ENCODE assay signal across 17 cellular contexts in genomic region chrX:130566028-130566683, GRCh38.
DNase-seq lines count a peak whose midpoint lies in the region; ATAC-seq, FAIRE-seq and TF ChIP-seq lines count a peak whose summit lies in the region.
"Had no signal": no experiment of that assay in that cellular context is flagged by ENCODE, and none has a peak within 500 bp of the region (broad histone marks: within the 10 kb centered on the region; RNA-seq: fewer than 3 reads in every experiment).

No MANE protein-coding gene starts in this region.

- H3K4me3 ChIP-seq in right lobe of liver, result no peak overlapping the region
- H3K4me3 ChIP-seq: GM23248 had no signal

- peak overlapping the region; percentile 38 for H3K27ac Mint-ChIP-seq in Calu3 (ENCODE audit: unreplicated experiment)
- no peak overlapping the region for H3K27ac Mint-ChIP-seq in T-helper 2 cell treated with Interferon-gamma antibody and Interleukin-4, amounts not matched to agents 5 μg/mL and 100 μg/mL, for 36 hours
- no peak overlapping the region for H3K27ac Mint-ChIP-seq in effector memory CD8-positive, alpha-beta T cell
- H3K27ac Mint-ChIP-seq: CD4-positive, CD25-positive, alpha-beta regulatory T cell had no signal

- BruUV-seq in Calu3 (replicated peaks; lab: Mats Ljungman, UMichigan), result no TSS peak

- no peaks in the 10 kb centered on the region for H3K36me3 ChIP-seq in right lobe of liver

- no peaks in the 10 kb centered on the region for H3K36me3 Mint-ChIP-seq in Calu3 (ENCODE audit: insufficient read depth, unreplicated experiment)
- no peaks in the 10 kb centered on the region for H3K36me3 Mint-ChIP-seq in T-helper 2 cell treated with Interferon-gamma antibody and Interleukin-4, amounts not matched to agents 5 μg/mL and 100 μg/mL, for 36 hours (ENCODE audit: low read depth)
- H3K36me3 Mint-ChIP-seq in effector memory CD8-positive, alpha-beta T cell (ENCODE audit: insufficient read depth), result no peaks in the 10 kb centered on the region
- H3K36me3 Mint-ChIP-seq: CD4-positive, CD25-positive, alpha-beta regulatory T cell had no signal

- H3K9me3 Mint-ChIP-seq in Calu3 (ENCODE audit: low read depth, unreplicated experiment), result peaks cover 4% of the 10 kb centered on the region
- no peaks in the 10 kb centered on the region for H3K9me3 Mint-ChIP-seq in T-helper 2 cell treated with Interferon-gamma antibody and Interleukin-4, amounts not matched to agents 5 μg/mL and 100 μg/mL, for 36 hours
- H3K9me3 Mint-ChIP-seq in effector memory CD8-positive, alpha-beta T cell, result no peaks in the 10 kb centered on the region

- DNase-seq in Calu3, result peak; percentile 27
- DNase-seq in NCI-H187 treated with DMSO at 0.1 percent for 48 hours (lab: John Stamatoyannopoulos, UW), result peak; percentile 9
- DNase-seq in RPMI8226, result peak; percentile 57
- DNase-seq in right lobe of liver, result no peak
- DNase-seq in T-helper 2 cell treated with Interferon-gamma antibody and Interleukin-4, amounts not matched to agents 5 μg/mL and 100 μg/mL, for 36 hours (ENCODE audit: low spot score), result no peak
- DNase-seq in effector memory CD8-positive, alpha-beta T cell, result no peak
- DNase-seq: AML-193; CD4-positive, CD25-positive, alpha-beta regulatory T cell; DND-41; GDM1; GM23248; NCI-H774; SIG-M5 had no signal

- no peaks in the 10 kb centered on the region for H3K4me1 ChIP-seq in right lobe of liver

- no peaks in the 10 kb centered on the region for H3K9me3 ChIP-seq in right lobe of liver

- intact Hi-C loops in Calu3 (cut with micrococcal nuclease; ENCODE audit: unreplicated experiment) (no loop called here), right lobe of liver (cut with DNase I) (no loop called here)

- H3K27ac ChIP-seq in right lobe of liver, result no peak overlapping the region
- H3K27ac ChIP-seq: GM23248 had no signal

- ATAC-seq in right lobe of liver (no peak), GM21367 (IDR thresholded peaks at IDR 0.05; ENCODE audit: unreplicated experiment) (no peak)
- ATAC-seq in effector memory CD8-positive, alpha-beta T cell (replicated peaks), result no peak
- ATAC-seq: HCT116 had no signal

- no peaks in the 10 kb centered on the region for H3K27me3 ChIP-seq in right lobe of liver

- FAIRE-seq in islet of Langerhans (lab: Jason Lieb, UNC), result peak; percentile 65
- FAIRE-seq: GM19239 had no signal

- H3K4me1 Mint-ChIP-seq in Calu3 (ENCODE audit: low read depth, unreplicated experiment), result peaks cover 56% of the 10 kb centered on the region
- no peaks in the 10 kb centered on the region for H3K4me1 Mint-ChIP-seq in T-helper 2 cell treated with Interferon-gamma antibody and Interleukin-4, amounts not matched to agents 5 μg/mL and 100 μg/mL, for 36 hours (ENCODE audit: low read depth)
- H3K4me1 Mint-ChIP-seq in effector memory CD8-positive, alpha-beta T cell (ENCODE audit: low read depth in 2 of 2), result no peaks in the 10 kb centered on the region
- H3K4me1 Mint-ChIP-seq: CD4-positive, CD25-positive, alpha-beta regulatory T cell had no signal

- TF ChIP-seq CTCF in Calu3 (IDR thresholded peaks at IDR 0.05; ENCODE audit: unreplicated experiment) (no peak), right lobe of liver (IDR thresholded peaks at IDR 0.05) (no peak)

- H3K27me3 Mint-ChIP-seq in Calu3 (ENCODE audit: unreplicated experiment), result no peaks in the 10 kb centered on the region
- no peaks in the 10 kb centered on the region for H3K27me3 Mint-ChIP-seq in T-helper 2 cell treated with Interferon-gamma antibody and Interleukin-4, amounts not matched to agents 5 μg/mL and 100 μg/mL, for 36 hours (ENCODE audit: low read depth)
- H3K27me3 Mint-ChIP-seq in effector memory CD8-positive, alpha-beta T cell, result peaks cover 0 to 3% of the 10 kb centered on the region in 2 donors

- 67% methylated on average over 4 of the region's 4 CpGs for WGBS in right lobe of liver (ENCODE audit: insufficient coverage, low coverage, low lambda C conversion rate, missing lambda C conversion rate)

- CTCF ChIA-PET in Calu3 (lab: Charles Lee), result interaction anchor here (0.6 to 1.0 kb wide), 3 partner anchors 10 to 178 kb away, joined by 3 to 5 read pairs (median 4); no protein-coding TSS in a partner anchor

- TF ChIP-seq POLR2A in right lobe of liver (IDR thresholded peaks at IDR 0.05), result no peak

- H3K4me3 Mint-ChIP-seq in Calu3 (ENCODE audit: low read depth, unreplicated experiment), result no peak overlapping the region
- no peak overlapping the region for H3K4me3 Mint-ChIP-seq in T-helper 2 cell treated with Interferon-gamma antibody and Interleukin-4, amounts not matched to agents 5 μg/mL and 100 μg/mL, for 36 hours
- no peak overlapping the region for H3K4me3 Mint-ChIP-seq in effector memory CD8-positive, alpha-beta T cell
- H3K4me3 Mint-ChIP-seq: CD4-positive, CD25-positive, alpha-beta regulatory T cell had no signal

Comparison
In these comparisons a context has a peak if more than half of its experiments do, and no peak if none do; other contexts are left out.
1. DNase-seq: peak in Calu3 (single experiment), NCI-H187 treated with DMSO at 0.1 percent for 48 hours (single experiment) and RPMI8226 (single experiment); none in right lobe of liver (0 of 3), T-helper 2 cell treated with Interferon-gamma antibody and Interleukin-4, amounts not matched to agents 5 μg/mL and 100 μg/mL, for 36 hours (single experiment) and effector memory CD8-positive, alpha-beta T cell (0 of 3).